8 cellular contexts compared by ENCODE assay signal in genomic region chr3:152444029-152444641, GRCh38.
DNase-seq lines count a peak whose midpoint lies in the region; ATAC-seq, FAIRE-seq and TF ChIP-seq lines count a peak whose summit lies in the region.

No MANE protein-coding gene starts in this region.

- H3K4me3 ChIP-seq in rectal smooth muscle tissue (ENCODE audit: low read length) = no peak overlapping the region

- CTCF ChIA-PET in WTC11 (lab: Charles Lee) = interaction anchor here (0.6 to 3.2 kb wide), 14 partner anchors 16 to 374 kb away, joined by 3 to 42 read pairs (median 4); no protein-coding TSS in a partner anchor

- no peak overlapping the region for H3K9ac ChIP-seq in rectal smooth muscle tissue (ENCODE audit: low read length)

- H3K27me3 ChIP-seq in rectal smooth muscle tissue (ENCODE audit: control insufficient read depth, insufficient read depth, low read length) = no peaks in the 10 kb centered on the region

- H3K9me3 Mint-ChIP-seq in WTC11 = no peaks in the 10 kb centered on the region

- ATAC-seq in WTC11 (no peak), GM19455 (IDR thresholded peaks at IDR 0.05; ENCODE audit: unreplicated experiment) (no peak)

- peak overlapping the region; percentile 30 for H3K27ac ChIP-seq in rectal smooth muscle tissue (ENCODE audit: low read depth, low read length)

- peaks cover 4% of the 10 kb centered on the region for H3K36me3 ChIP-seq in rectal smooth muscle tissue (ENCODE audit: control insufficient read depth, insufficient read depth, low read length)

- H3K27ac Mint-ChIP-seq in WTC11 = no peak overlapping the region

- H3K27me3 Mint-ChIP-seq in WTC11 (ENCODE audit: low read depth) = no peaks in the 10 kb centered on the region

- H3K4me1 ChIP-seq in rectal smooth muscle tissue (ENCODE audit: control insufficient read depth, insufficient read depth, low read length) = peaks cover 25% of the 10 kb centered on the region

- DNase-seq in GF-D8 (lab: John Stamatoyannopoulos, UW) = peak; percentile 39
- peak; percentile 82 for DNase-seq in NAMALWA (ENCODE audit: low spot score)
- DNase-seq in WTC11 (ENCODE audit: low spot score) = no peak
- DNase-seq in glomerular endothelial cell (ENCODE audit: extremely low read depth, low read depth, low spot score) = peak; percentile 50
- no peak for DNase-seq in D341Med (ENCODE audit: low spot score)

- peak; percentile 46; the same call in 1 of the 2 replicates for TF ChIP-seq CTCF in WTC11 (IDR thresholded peaks at IDR 0.05)

- peak; percentile 97 for FAIRE-seq in A204.1 (lab: Jason Lieb, UNC)

- H3K4me3 Mint-ChIP-seq in WTC11 = no peak overlapping the region

- POLR2A ChIA-PET in WTC11 (lab: Charles Lee) = no interaction called here

- H3K36me3 Mint-ChIP-seq in WTC11 = peaks cover 4% of the 10 kb centered on the region

- H3K4me1 Mint-ChIP-seq in WTC11 = peaks cover 15% of the 10 kb centered on the region

TF ChIP-seq in WTC11, 78 proteins besides CTCF, POLR2A, EP300 and RAD21:
- TF ChIP-seq JAZF1 (CRISPR knock-in tag; IDR thresholded peaks at IDR 0.05) (no peak), ZMAT4 (CRISPR knock-in tag; IDR thresholded peaks at IDR 0.05) (no peak), NR2C2 (CRISPR knock-in tag; IDR thresholded peaks at IDR 0.05) (no peak), USF2 (CRISPR knock-in tag; IDR thresholded peaks at IDR 0.05) (no peak), IRF1 (CRISPR knock-in tag; IDR thresholded peaks at IDR 0.05) (no peak), EMX1 (CRISPR knock-in tag; IDR thresholded peaks at IDR 0.05) (no peak)
TF ChIP-seq in WTC11: peak in this region for 0.

Comparison
In these comparisons a context has a peak if more than half of its experiments do, and no peak if none do; other contexts are left out.
1. DNase-seq: peak in GF-D8 (single experiment), NAMALWA (single experiment) and glomerular endothelial cell (single experiment); none in WTC11 (single experiment) and D341Med (single experiment).